Comparison of ENCODE assay signal across 8 cellular contexts in genomic region chr19:1860133-1860775, GRCh38. TPM values are rescaled to one million over a fixed set of nuclear protein-coding genes. Genes with fewer than 3 reads are reported as not detected.
DNase-seq lines count a peak whose midpoint lies in the region; ATAC-seq and TF ChIP-seq lines count a peak whose summit lies in the region.

No MANE protein-coding gene starts in this region.

- peak overlapping the region; percentile 67 to 97 (median 96) for H3K27ac ChIP-seq in esophagus squamous epithelium

- H3K27me3 ChIP-seq in Loucy (ENCODE audit: insufficient read depth, low read length, poor library complexity, severe bottlenecking) (no peaks in the 10 kb centered on the region), esophagus squamous epithelium (no peaks in the 10 kb centered on the region)

- no peaks in the 10 kb centered on the region for H3K36me3 ChIP-seq in Loucy (ENCODE audit: insufficient read depth, low read length)
- H3K36me3 ChIP-seq in esophagus squamous epithelium, result no peaks in the 10 kb centered on the region

- H3K27ac Mint-ChIP-seq in Calu3 (ENCODE audit: unreplicated experiment), result no peak overlapping the region
- no peak overlapping the region for H3K27ac Mint-ChIP-seq in activated CD4-positive, alpha-beta memory T cell treated with anti-CD3 and anti-CD28 coated beads, Interleukin-2, amount 10 ng/mL, durations not matched to agents 7 days and 5 days

- peak overlapping the region; percentile 16 for H3K9ac ChIP-seq in Loucy (ENCODE audit: low read depth, low read length, poor library complexity, severe bottlenecking)

- no peaks in the 10 kb centered on the region for H3K4me1 Mint-ChIP-seq in Calu3 (ENCODE audit: low read depth, unreplicated experiment)
- peaks cover 45% of the 10 kb centered on the region for H3K4me1 Mint-ChIP-seq in activated CD4-positive, alpha-beta memory T cell treated with anti-CD3 and anti-CD28 coated beads, Interleukin-2, amount 10 ng/mL, durations not matched to agents 7 days and 5 days

- no peaks in the 10 kb centered on the region for H3K9me3 Mint-ChIP-seq in Calu3 (ENCODE audit: low read depth, unreplicated experiment)
- no peaks in the 10 kb centered on the region for H3K9me3 Mint-ChIP-seq in activated CD4-positive, alpha-beta memory T cell treated with anti-CD3 and anti-CD28 coated beads, Interleukin-2, amount 10 ng/mL, durations not matched to agents 7 days and 5 days

- DNase-seq in Calu3 (peak; percentile 62), esophagus squamous epithelium (lab: John Stamatoyannopoulos, UW) (no peak), nucleus accumbens (lab: John Stamatoyannopoulos, UW) (peak in 38 of 56 donors; percentile 17 to 84 (median 39)), NCI-H1092 treated with DMSO at 0.1 percent for 48 hours (lab: John Stamatoyannopoulos, UW) (no peak)
- peak; percentile 45 for DNase-seq in activated CD4-positive, alpha-beta memory T cell treated with anti-CD3 and anti-CD28 coated beads, Interleukin-2, amount 10 ng/mL, durations not matched to agents 7 days and 5 days

- H3K4me2 ChIP-seq in Loucy (ENCODE audit: low read depth, low read length, poor library complexity, severe bottlenecking), result peak overlapping the region; percentile 81

- CTCF ChIA-PET in Calu3 (lab: Charles Lee), result interaction anchor here (0.6 kb wide), 1 partner anchor 282 kb away, joined by 9 read pairs; no protein-coding TSS in a partner anchor
- CTCF ChIA-PET in activated CD4-positive, alpha-beta memory T cell treated with anti-CD3 and anti-CD28 coated beads, Interleukin-2, amount 10 ng/mL, durations not matched to agents 7 days and 5 days (lab: Charles Lee), result no interaction called here

- POLR2A ChIA-PET in activated CD4-positive, alpha-beta memory T cell treated with anti-CD3 and anti-CD28 coated beads, Interleukin-2, amount 10 ng/mL, durations not matched to agents 7 days and 5 days (lab: Charles Lee), result interaction anchor here (1.1 to 1.3 kb wide), 2 partner anchors 15 to 24 kb away, joined by 4 read pairs; no protein-coding TSS in a partner anchor

- no peak for TF ChIP-seq POLR2A in esophagus squamous epithelium (IDR thresholded peaks at IDR 0.05)

- H2AFZ ChIP-seq in Loucy (ENCODE audit: low read length), result no peak overlapping the region

- BruUV-seq in Calu3 (replicated peaks; lab: Mats Ljungman, UMichigan), result no TSS peak

- H3K27me3 Mint-ChIP-seq in Calu3 (ENCODE audit: unreplicated experiment), result no peaks in the 10 kb centered on the region
- no peaks in the 10 kb centered on the region for H3K27me3 Mint-ChIP-seq in activated CD4-positive, alpha-beta memory T cell treated with anti-CD3 and anti-CD28 coated beads, Interleukin-2, amount 10 ng/mL, durations not matched to agents 7 days and 5 days

- no peaks in the 10 kb centered on the region for H3K9me2 ChIP-seq in Loucy (replicated peaks; ENCODE audit: low read depth, low read length)

- peaks cover 56% of the 10 kb centered on the region for H4K20me1 ChIP-seq in Loucy (ENCODE audit: insufficient read depth, low read length, poor library complexity, severe bottlenecking)

- intact Hi-C loops in Calu3 (cut with micrococcal nuclease; ENCODE audit: unreplicated experiment) (no loop called here), esophagus squamous epithelium (cut with DNase I) (no loop called here)

- peak overlapping the region; percentile 95 for H3K4me3 ChIP-seq in Loucy (ENCODE audit: low read length, poor library complexity, severe bottlenecking)
- peak overlapping the region in 2 of 4 donors; percentile 77 to 87 for H3K4me3 ChIP-seq in esophagus squamous epithelium

- peaks cover 73% of the 10 kb centered on the region for H3K79me2 ChIP-seq in Loucy (ENCODE audit: insufficient read depth, low read length)

- 0 to 14% methylated on average over 1 to 9 of the region's 27 CpGs for WGBS in esophagus squamous epithelium, 2 donors

- ATAC-seq in GM18519 (IDR thresholded peaks at IDR 0.05; ENCODE audit: low FRiP score, unreplicated experiment) (no peak), GM18873 (IDR thresholded peaks at IDR 0.05; ENCODE audit: low FRiP score, unreplicated experiment) (no peak)

- no peaks in the 10 kb centered on the region for H3K9me3 ChIP-seq in Loucy (ENCODE audit: insufficient read depth, low read depth, low read length)
- no peaks in the 10 kb centered on the region for H3K9me3 ChIP-seq in esophagus squamous epithelium

- peaks cover 41% of the 10 kb centered on the region for H3K36me3 Mint-ChIP-seq in Calu3 (ENCODE audit: insufficient read depth, unreplicated experiment)
- H3K36me3 Mint-ChIP-seq in activated CD4-positive, alpha-beta memory T cell treated with anti-CD3 and anti-CD28 coated beads, Interleukin-2, amount 10 ng/mL, durations not matched to agents 7 days and 5 days (ENCODE audit: low read depth), result peaks cover 2% of the 10 kb centered on the region

- TF ChIP-seq CTCF in Calu3 (IDR thresholded peaks at IDR 0.05; ENCODE audit: unreplicated experiment) (no peak), Loucy (conservative IDR thresholded peaks at IDR 0.05; ENCODE audit: low read length) (no peak), esophagus squamous epithelium (IDR thresholded peaks at IDR 0.05) (no peak)

- H3K4me1 ChIP-seq in Loucy (ENCODE audit: insufficient read depth, low read length, poor library complexity, severe bottlenecking) (peaks cover 24% of the 10 kb centered on the region), esophagus squamous epithelium (peaks cover 67 to 84% (median 71%) of the 10 kb centered on the region in 3 donors)

- peak overlapping the region; percentile 83 for H3K4me3 Mint-ChIP-seq in Calu3 (ENCODE audit: low read depth, unreplicated experiment)
- peak overlapping the region; percentile 7 for H3K4me3 Mint-ChIP-seq in activated CD4-positive, alpha-beta memory T cell treated with anti-CD3 and anti-CD28 coated beads, Interleukin-2, amount 10 ng/mL, durations not matched to agents 7 days and 5 days

- H3F3A ChIP-seq in Loucy (ENCODE audit: low read depth), result no peaks in the 10 kb centered on the region

RNA-seq across cellular contexts. Expression of gene KLF16, which starts 3.1 kb away (rescaled TPM):
- total RNA-seq in Calu3 (2022), result 32.3 and 39.0 TPM in 2 replicates
- 10 to 100 TPM; 24.6 to 25.7 TPM for total RNA-seq in activated CD4-positive, alpha-beta memory T cell treated with anti-CD3 and anti-CD28 coated beads, Interleukin-2, amount 10 ng/mL, durations not matched to agents 7 days and 5 days
- 10 to 100 TPM in 1 of 4 donors, 1 to 10 TPM in 3; 8.3 to 13.5 (median 9.1) TPM for total RNA-seq in esophagus squamous epithelium

RNA-seq across cellular contexts. Expression of gene REXO1, which starts 12.0 kb away (rescaled TPM):
- total RNA-seq in Calu3 (2022) (34.1 and 39.5 TPM in 2 replicates), esophagus squamous epithelium (10 to 100 TPM in 3 of 4 donors, 1 to 10 TPM in 1; 7.5 to 16.4 (median 15.4) TPM)
- total RNA-seq in activated CD4-positive, alpha-beta memory T cell treated with anti-CD3 and anti-CD28 coated beads, Interleukin-2, amount 10 ng/mL, durations not matched to agents 7 days and 5 days, result 10 to 100 TPM; 46.5 to 47.5 TPM

RNA-seq across cellular contexts. Expression of gene ABHD17A, which starts 25.0 kb away (rescaled TPM):
- 35.2 and 36.9 TPM in 2 replicates for total RNA-seq in Calu3 (2022)
- 100 to 1,000 TPM; 255 to 259 TPM for total RNA-seq in activated CD4-positive, alpha-beta memory T cell treated with anti-CD3 and anti-CD28 coated beads, Interleukin-2, amount 10 ng/mL, durations not matched to agents 7 days and 5 days
- 10 to 100 TPM; 78.4 to 91.7 (median 82.9) TPM for total RNA-seq in esophagus squamous epithelium

RNA-seq across cellular contexts. Expression of gene ADAT3, which starts 44.9 kb away (rescaled TPM):
- total RNA-seq in Calu3 (2022), result 6.7 TPM in 2 replicates
- 10 to 100 TPM; 13.3 to 15.5 TPM for total RNA-seq in activated CD4-positive, alpha-beta memory T cell treated with anti-CD3 and anti-CD28 coated beads, Interleukin-2, amount 10 ng/mL, durations not matched to agents 7 days and 5 days
- 10 to 100 TPM in 2 of 4 donors, 1 to 10 TPM in 2; 4.7 to 20.4 (median 11.1) TPM for total RNA-seq in esophagus squamous epithelium

RNA-seq across cellular contexts. Expression of gene SCAMP4, which starts 44.9 kb away (rescaled TPM):
- total RNA-seq in Calu3 (2022), result 64.2 and 80.5 TPM in 2 replicates
- total RNA-seq in activated CD4-positive, alpha-beta memory T cell treated with anti-CD3 and anti-CD28 coated beads, Interleukin-2, amount 10 ng/mL, durations not matched to agents 7 days and 5 days, result 10 to 100 TPM; 36.5 to 39.7 TPM
- 100 to 1,000 TPM in 1 of 4 donors, 10 to 100 TPM in 3; 49.8 to 144 (median 83.9) TPM for total RNA-seq in esophagus squamous epithelium

Comparison
In these comparisons a context has a peak if more than half of its experiments do, and no peak if none do; other contexts are left out.
1. DNase-seq: peak in Calu3 (single experiment), activated CD4-positive, alpha-beta memory T cell treated with anti-CD3 and anti-CD28 coated beads, Interleukin-2, amount 10 ng/mL, durations not matched to agents 7 days and 5 days (single experiment) and nucleus accumbens (38 of 56); none in esophagus squamous epithelium (single experiment) and NCI-H1092 treated with DMSO at 0.1 percent for 48 hours (single experiment).